In the genomic region with DNA sequence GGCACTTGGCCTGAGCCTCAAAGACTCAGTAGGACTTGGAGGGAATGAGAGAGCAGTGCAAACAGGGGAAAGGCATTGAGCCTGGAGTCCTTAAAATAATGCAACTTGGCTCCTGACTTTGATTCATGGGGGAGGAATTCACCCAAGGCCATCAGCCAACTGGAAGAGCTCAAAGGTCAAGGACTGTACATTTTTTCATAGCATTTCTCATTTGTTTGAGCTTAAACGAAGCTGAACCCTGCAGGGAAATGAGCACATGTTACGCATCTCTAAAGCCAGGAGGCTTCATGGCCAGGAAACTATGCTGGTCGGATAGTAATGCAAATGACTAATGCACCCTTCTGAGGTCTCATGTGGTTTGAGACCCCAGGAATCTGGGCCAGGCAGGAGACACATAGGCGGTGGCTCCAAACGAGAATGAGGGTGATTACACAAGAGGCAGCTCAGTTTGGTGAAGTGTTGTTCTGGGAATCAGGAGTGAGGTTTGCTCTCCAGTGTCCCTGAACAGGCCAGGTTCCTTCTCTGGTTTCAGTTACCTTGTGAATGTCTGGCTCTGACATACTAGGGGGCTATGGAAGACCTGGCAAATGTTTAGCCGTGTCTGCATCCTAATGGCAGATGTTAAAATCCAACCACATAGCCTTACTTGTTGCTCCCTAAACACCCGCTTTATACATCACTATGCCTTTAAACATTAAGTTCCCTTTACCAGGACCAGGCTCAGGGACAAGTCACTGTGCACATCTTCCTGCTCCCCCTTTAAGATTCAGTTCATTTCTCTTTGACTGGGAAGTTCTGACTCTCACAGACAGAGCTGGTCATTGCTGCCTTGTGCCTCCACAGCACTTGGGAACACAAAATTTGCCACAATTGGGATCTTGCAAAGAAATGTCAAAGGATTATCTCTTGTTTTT, we compare ENCODE assay signal across 9 cellular contexts.
DNase-seq lines count a peak whose midpoint lies in the region; ATAC-seq and TF ChIP-seq lines count a peak whose summit lies in the region.
"Had no signal": no experiment of that assay in that cellular context is flagged by ENCODE, and none has a peak within 500 bp of the region (broad histone marks: within the 10 kb centered on the region; RNA-seq: fewer than 3 reads in every experiment).

No MANE protein-coding gene starts in this region.

- peaks cover 4% of the 10 kb centered on the region for H3K36me3 Mint-ChIP-seq in osteocyte (ENCODE audit: unreplicated experiment)

- H3K27ac Mint-ChIP-seq in osteocyte (ENCODE audit: unreplicated experiment), result peak overlapping the region; percentile 87

- no peak overlapping the region for H3K4me3 Mint-ChIP-seq in osteocyte (ENCODE audit: unreplicated experiment)

- peaks cover 76% of the 10 kb centered on the region for H3K4me1 Mint-ChIP-seq in osteocyte (ENCODE audit: unreplicated experiment)

- POLR2A ChIA-PET in PC-3 (lab: Charles Lee; ENCODE audit: unreplicated experiment), result interaction anchor here (0.6 kb wide), 2 partner anchors 35 to 958 kb away, joined by 3 to 4 read pairs; no protein-coding TSS in a partner anchor

- peak; percentile 81 for ATAC-seq in PC-3
- no peak for ATAC-seq in HG02970 (IDR thresholded peaks at IDR 0.05; ENCODE audit: low FRiP score, unreplicated experiment)

- H3K4me3 ChIP-seq in PC-3 (ENCODE audit: low read length), result no peak overlapping the region

- H3K9me3 ChIP-seq in PC-3 (ENCODE audit: low read length), result no peaks in the 10 kb centered on the region

- intact Hi-C loops in PC-3 (cut with micrococcal nuclease), result no loop called here

- H3K9me2 ChIP-seq in PC-3 (replicated peaks; ENCODE audit: low read length), result no peaks in the 10 kb centered on the region

- no peaks in the 10 kb centered on the region for H4K20me1 ChIP-seq in PC-3 (ENCODE audit: low read length)

- CTCF ChIA-PET in PC-3 (lab: Charles Lee), result no interaction called here

- H3K27ac ChIP-seq in PC-3 (ENCODE audit: low read length), result peak overlapping the region; percentile 54

- DNase-seq in AG20443 (ENCODE audit: low spot score), result peak; percentile 92
- peak; percentile 93 for DNase-seq in PC-3
- peak; percentile 100 for DNase-seq in fibroblast of peridontal ligament (ENCODE audit: extremely low read depth)
- peak; percentile 86 for DNase-seq in osteocyte (ENCODE audit: extremely low spot score, unreplicated experiment)
- no peak for DNase-seq in inferior parietal cortex (ENCODE audit: extremely low spot score)
- DNase-seq in NCI-H146 treated with DMSO at 0.1 percent for 48 hours (lab: John Stamatoyannopoulos, UW; ENCODE audit: unreplicated experiment), result no peak
- no peak for DNase-seq in NCI-H187 treated with DMSO at 0.1 percent for 48 hours (lab: John Stamatoyannopoulos, UW)
- DNase-seq: DMS 273 treated with DMSO at 0.1 percent for 48 hours had no signal

- H3K9ac ChIP-seq in PC-3 (ENCODE audit: low read length), result no peak overlapping the region

- no peaks in the 10 kb centered on the region for H3K27me3 ChIP-seq in PC-3 (ENCODE audit: low read length)

- no peaks in the 10 kb centered on the region for H3K79me2 ChIP-seq in PC-3 (ENCODE audit: low read length)

- peaks cover 37% of the 10 kb centered on the region for H3K4me1 ChIP-seq in PC-3 (ENCODE audit: insufficient read depth, low read length)

- H3K4me2 ChIP-seq in PC-3 (ENCODE audit: low read length), result peak overlapping the region; percentile 21

- H3K36me3 ChIP-seq in PC-3 (ENCODE audit: low read depth, low read length), result no peaks in the 10 kb centered on the region

- no peaks in the 10 kb centered on the region for H3K27me3 Mint-ChIP-seq in osteocyte (ENCODE audit: unreplicated experiment)

- peaks cover 6% of the 10 kb centered on the region for H3F3A ChIP-seq in PC-3 (ENCODE audit: low read length, unreplicated experiment)

- no TSS peak for BruUV-seq in PC-3 (replicated peaks; lab: Mats Ljungman, UMichigan)

- no peak for TF ChIP-seq CTCF in PC-3 (conservative IDR thresholded peaks at IDR 0.05; ENCODE audit: low read depth, low read length)
- TF ChIP-seq CTCF in osteocyte (IDR thresholded peaks at IDR 0.05), result peak; percentile 16

- peak overlapping the region; percentile 28; the same call in 1 of the 2 replicates for H2AFZ ChIP-seq in PC-3 (ENCODE audit: low read length)

- H3K9me3 Mint-ChIP-seq in osteocyte (ENCODE audit: unreplicated experiment), result peaks cover 2% of the 10 kb centered on the region

Comparison
In these comparisons a context has a peak if more than half of its experiments do, and no peak if none do; other contexts are left out.
1. DNase-seq: peak in AG20443 (single experiment), PC-3 (single experiment), fibroblast of peridontal ligament (single experiment) and osteocyte (single experiment); none in inferior parietal cortex (single experiment), NCI-H146 treated with DMSO at 0.1 percent for 48 hours (single experiment) and NCI-H187 treated with DMSO at 0.1 percent for 48 hours (single experiment).